In genomic region chr4:184100297-184100885, GRCh38 we compare ENCODE assay signal across 8 cellular contexts.
DNase-seq lines count a peak whose midpoint lies in the region; ATAC-seq, FAIRE-seq and TF ChIP-seq lines count a peak whose summit lies in the region.

No MANE protein-coding gene starts in this region.

- H4K20me1 ChIP-seq in DOHH2 (ENCODE audit: control insufficient read depth, insufficient read depth, low read depth, low read length) (no peaks in the 10 kb centered on the region), PC-9 (ENCODE audit: insufficient read depth) (no peaks in the 10 kb centered on the region)

- no peaks in the 10 kb centered on the region for H3K36me3 Mint-ChIP-seq in natural killer cell

- H2AFZ ChIP-seq in PC-9: no peak overlapping the region

- peaks cover 0 to 3% of the 10 kb centered on the region in 2 donors for H3K4me1 Mint-ChIP-seq in natural killer cell

- TF ChIP-seq CTCF in DOHH2 (IDR thresholded peaks at IDR 0.05; ENCODE audit: low read depth, low read length, poor library complexity, severe bottlenecking) (peak; percentile 99), PC-9 (conservative IDR thresholded peaks at IDR 0.05) (peak; percentile 83), colonic mucosa (IDR thresholded peaks at IDR 0.05) (peak; percentile 52), natural killer cell (IDR thresholded peaks at IDR 0.05) (peak; percentile 30)

- H3K27me3 ChIP-seq in DOHH2 (ENCODE audit: control insufficient read depth, low read length) (no peaks in the 10 kb centered on the region), PC-9 (ENCODE audit: insufficient read depth, low read depth) (no peaks in the 10 kb centered on the region; the same call in 1 of the 2 replicates), colonic mucosa (no peaks in the 10 kb centered on the region)

- peak in 1 of 2 experiments; percentile 68 for DNase-seq in PC-9
- peak; percentile 60 for DNase-seq in colonic mucosa
- DNase-seq in natural killer cell: no peak
- DNase-seq in RCC 7860 (ENCODE audit: low spot score): no peak

- H3K27me3 Mint-ChIP-seq in natural killer cell (ENCODE audit: low read depth in 2 of 2): peaks cover 0 to 7% of the 10 kb centered on the region in 2 donors

- FAIRE-seq in RCC 7860 (lab: Jason Lieb, UNC): no peak

- no peaks in the 10 kb centered on the region for H3K9me3 Mint-ChIP-seq in natural killer cell

- no TSS peak for BruUV-seq in PC-9 (replicated peaks; lab: Mats Ljungman, UMichigan)

- H3F3A ChIP-seq in DOHH2 (ENCODE audit: control insufficient read depth, insufficient read depth) (no peaks in the 10 kb centered on the region), PC-9 (ENCODE audit: insufficient read depth, low read depth) (no peaks in the 10 kb centered on the region)

- no peaks in the 10 kb centered on the region for H3K79me2 ChIP-seq in DOHH2 (ENCODE audit: control insufficient read depth, low read length)
- H3K79me2 ChIP-seq in PC-9 (ENCODE audit: low read depth): no peaks in the 10 kb centered on the region

- H3K9ac ChIP-seq in colonic mucosa (ENCODE audit: low read depth in 2 of 2, low read length in 2 of 2): no peak overlapping the region

- no peaks in the 10 kb centered on the region for H3K9me2 ChIP-seq in DOHH2 (replicated peaks; ENCODE audit: control insufficient read depth, low read length)
- H3K9me2 ChIP-seq in PC-9 (ENCODE audit: insufficient read depth): no peaks in the 10 kb centered on the region

- peak; percentile 54 for ATAC-seq in GM21619 (IDR thresholded peaks at IDR 0.05; ENCODE audit: unreplicated experiment)
- ATAC-seq in natural killer cell: peak in 1 of 3 donors; percentile 51
- ATAC-seq in GM18520 (IDR thresholded peaks at IDR 0.05; ENCODE audit: unreplicated experiment): no peak
- no peak for ATAC-seq in HG03457 (IDR thresholded peaks at IDR 0.05; ENCODE audit: unreplicated experiment)

- POLR2A ChIA-PET in PC-9 (lab: Charles Lee; ENCODE audit: unreplicated experiment): no interaction called here

- H3K36me3 ChIP-seq in DOHH2 (ENCODE audit: control insufficient read depth, low read length): no peaks in the 10 kb centered on the region
- H3K36me3 ChIP-seq in PC-9 (ENCODE audit: low read depth): no peaks in the 10 kb centered on the region
- no peaks in the 10 kb centered on the region for H3K36me3 ChIP-seq in colonic mucosa

- H3K4me1 ChIP-seq in DOHH2 (ENCODE audit: control insufficient read depth, low read length) (no peaks in the 10 kb centered on the region), PC-9 (replicated peaks; ENCODE audit: insufficient read depth) (no peaks in the 10 kb centered on the region), colonic mucosa (no peaks in the 10 kb centered on the region)

- intact Hi-C loops in PC-9 (cut with micrococcal nuclease; ENCODE audit: unreplicated experiment) (loop anchor here (1.0 to 10.0 kb wide), 3 partner anchors 64 to 628 kb away; no protein-coding TSS in a partner anchor), colonic mucosa (cut with DNase I) (loop anchor here (5.0 kb wide), 1 partner anchor 62 kb away; no protein-coding TSS in a partner anchor), natural killer cell (cut with micrococcal nuclease) (no loop called here)

- H3K27ac ChIP-seq in DOHH2 (ENCODE audit: low read depth, low read length) (no peak overlapping the region), PC-9 (no peak overlapping the region), colonic mucosa (no peak overlapping the region)

- H3K27ac Mint-ChIP-seq in natural killer cell: no peak overlapping the region

- H3K4me3 ChIP-seq in DOHH2 (ENCODE audit: low read length): no peak overlapping the region
- H3K4me3 ChIP-seq in PC-9: no peak overlapping the region
- no peak overlapping the region for H3K4me3 ChIP-seq in colonic mucosa

- H3K4me2 ChIP-seq in DOHH2 (ENCODE audit: low read length) (no peak overlapping the region), PC-9 (no peak overlapping the region)

- CTCF ChIA-PET in PC-9 (lab: Charles Lee): interaction anchor here (0.6 kb wide), 1 partner anchor 460 kb away, joined by 3 read pairs; no protein-coding TSS in a partner anchor

- H3K9me3 ChIP-seq in DOHH2 (ENCODE audit: control insufficient read depth, insufficient read depth, low read length) (no peaks in the 10 kb centered on the region), PC-9 (ENCODE audit: insufficient read depth, low read depth) (no peaks in the 10 kb centered on the region), colonic mucosa (no peaks in the 10 kb centered on the region)

- no peak overlapping the region for H3K4me3 Mint-ChIP-seq in natural killer cell

Comparison
In these comparisons a context has a peak if more than half of its experiments do, and no peak if none do; other contexts are left out.
1. CTCF ChIP-seq: peak in every context shown above with its lines; median percentile 99 in DOHH2; 83 in PC-9; 52 in colonic mucosa; 30 in natural killer cell.